In genomic region chr17:46143827-46144236, GRCh38 we compare ENCODE assay signal across 18 cellular contexts. TPM values are rescaled to one million over a fixed set of nuclear protein-coding genes. Genes with fewer than 3 reads are reported as not detected.
A peak's percentile ranks its signal among the peaks of the same experiment; 100 is the strongest.
DNase-seq lines count a peak whose midpoint lies in the region; ATAC-seq and TF ChIP-seq lines count a peak whose summit lies in the region.
"Had no signal": no experiment of that assay in that cellular context is flagged by ENCODE, and none has a peak within 500 bp of the region (broad histone marks: within the 10 kb centered on the region; RNA-seq: fewer than 3 reads in every experiment).

No MANE protein-coding gene starts in this region.

- ATAC-seq in memory B cell (ENCODE audit: low read depth) (no peak), HG03159 (IDR thresholded peaks at IDR 0.05; ENCODE audit: unreplicated experiment) (no peak)
- ATAC-seq: HepG2, left cardiac atrium, psoas muscle had no signal

- H2AFZ ChIP-seq in SU-DHL-6 (ENCODE audit: low read depth, low read length, severe bottlenecking) = no peak overlapping the region

- peak overlapping the region; percentile 52 for H3K4me2 ChIP-seq in SU-DHL-6 (ENCODE audit: low read depth, low read length, poor library complexity, severe bottlenecking)

- peak overlapping the region in 1 of 2 donors; percentile 29 for H3K27ac ChIP-seq in breast epithelium
- peak overlapping the region; percentile 38 for H3K27ac ChIP-seq in SU-DHL-6 (ENCODE audit: low read depth, low read length)
- H3K27ac ChIP-seq: ascending aorta, psoas muscle, thoracic aorta had no signal

- H3K27ac Mint-ChIP-seq in MCF 10A (ENCODE audit: low read depth, unreplicated experiment) (peak overlapping the region; percentile 23), memory B cell (peak overlapping the region; percentile 81)
- H3K27ac Mint-ChIP-seq: activated CD4-positive, alpha-beta T cell treated with anti-CD3 and anti-CD28 coated beads, Interleukin-2, amount 10 ng/mL, durations not matched to agents 24 days and 14 days; activated T-helper 1 cell treated with anti-CD3 and anti-CD28 coated beads, Interleukin-12 subunit alpha, Interleukin-12 subunit beta, Interleukin-2, Interleukin-4 antibody, amounts not matched to agents 30 ng/mL and 10 ng/mL and 1 ng/mL, durations not matched to agents 14 hours and 24 hours and 36 hours; dendritic cell treated with granulocyte-macrophage colony-stimulating factor and Interleukin-4, amounts not matched to agents 40 ng/mL and 50 ng/mL, for 4 days had no signal

- H3K27me3 ChIP-seq in breast epithelium = no peaks in the 10 kb centered on the region
- H3K27me3 ChIP-seq in SU-DHL-6 (ENCODE audit: low read length) = no peaks in the 10 kb centered on the region
- H3K27me3 ChIP-seq: ascending aorta, esophagus muscularis mucosa had no signal

- no peak for DNase-seq in MCF 10A (ENCODE audit: unreplicated experiment)
- no peak for DNase-seq in breast epithelium (ENCODE audit: low spot score in 2 of 2)
- DNase-seq in memory B cell (ENCODE audit: low spot score in 2 of 2) = no peak
- no peak for DNase-seq in C1 segment of cervical spinal cord (lab: John Stamatoyannopoulos, UW)
- no peak for DNase-seq in ecto neural progenitor cell (ENCODE audit: low spot score)
- DNase-seq in kidney glomerular epithelial cell (lab: John Stamatoyannopoulos, UW) = no peak
- DNase-seq: activated CD4-positive, alpha-beta T cell treated with anti-CD3 and anti-CD28 coated beads, Interleukin-2, amount 10 ng/mL, durations not matched to agents 24 days and 14 days; left cardiac atrium; NCI-H774; psoas muscle had no signal

- CTCF ChIA-PET in MCF 10A (lab: Yijun Ruan, JAX) = no interaction called here

- H3K27me3 Mint-ChIP-seq in MCF 10A (ENCODE audit: insufficient read depth, unreplicated experiment) (no peaks in the 10 kb centered on the region), memory B cell (no peaks in the 10 kb centered on the region)
- H3K27me3 Mint-ChIP-seq: activated CD4-positive, alpha-beta T cell treated with anti-CD3 and anti-CD28 coated beads, Interleukin-2, amount 10 ng/mL, durations not matched to agents 24 days and 14 days; dendritic cell treated with granulocyte-macrophage colony-stimulating factor and Interleukin-4, amounts not matched to agents 40 ng/mL and 50 ng/mL, for 4 days had no signal

- TF ChIP-seq CTCF in MCF 10A (IDR thresholded peaks at IDR 0.05; ENCODE audit: unreplicated experiment) = no peak
- TF ChIP-seq CTCF in breast epithelium (IDR thresholded peaks at IDR 0.05) = no peak
- TF ChIP-seq CTCF in SU-DHL-6 (IDR thresholded peaks at IDR 0.05; ENCODE audit: insufficient read depth, low read length, poor library complexity, severe bottlenecking) = no peak

- H3F3A ChIP-seq in SU-DHL-6 (ENCODE audit: insufficient read depth) = peaks cover 47% of the 10 kb centered on the region

- intact Hi-C loops in MCF 10A (cut with micrococcal nuclease) (loop anchor here (5.0 kb wide), 1 partner anchor 43 kb away; no protein-coding TSS in a partner anchor), breast epithelium (cut with DNase I; ENCODE audit: low total_unique reads) (no loop called here)

- no peaks in the 10 kb centered on the region for H3K36me3 ChIP-seq in breast epithelium
- no peaks in the 10 kb centered on the region for H3K36me3 ChIP-seq in SU-DHL-6 (ENCODE audit: low read length)
- H3K36me3 ChIP-seq: ascending aorta, esophagus muscularis mucosa, thoracic aorta had no signal

- no peaks in the 10 kb centered on the region for H3K9me2 ChIP-seq in SU-DHL-6 (replicated peaks; ENCODE audit: insufficient read depth, low read length)

- H3K9me3 Mint-ChIP-seq in MCF 10A (ENCODE audit: unreplicated experiment) = no peaks in the 10 kb centered on the region
- H3K9me3 Mint-ChIP-seq in memory B cell = no peaks in the 10 kb centered on the region
- H3K9me3 Mint-ChIP-seq: activated CD4-positive, alpha-beta T cell treated with anti-CD3 and anti-CD28 coated beads, Interleukin-2, amount 10 ng/mL, durations not matched to agents 24 days and 14 days; activated T-helper 1 cell treated with anti-CD3 and anti-CD28 coated beads, Interleukin-12 subunit alpha, Interleukin-12 subunit beta, Interleukin-2, Interleukin-4 antibody, amounts not matched to agents 30 ng/mL and 10 ng/mL and 1 ng/mL, durations not matched to agents 14 hours and 24 hours and 36 hours; dendritic cell treated with granulocyte-macrophage colony-stimulating factor and Interleukin-4, amounts not matched to agents 40 ng/mL and 50 ng/mL, for 4 days had no signal

- peaks cover 0 to 20% of the 10 kb centered on the region in 2 donors for H3K4me1 ChIP-seq in breast epithelium

- POLR2A ChIA-PET in MCF 10A (lab: Yijun Ruan, JAX) = interaction anchor here (1.2 to 1.6 kb wide), 2 partner anchors 11 to 28 kb away, joined by 3 to 8 read pairs; no protein-coding TSS in a partner anchor

- H3K79me2 ChIP-seq in SU-DHL-6 (ENCODE audit: insufficient read depth, low read length) = peaks cover 95% of the 10 kb centered on the region

- peaks cover 11% of the 10 kb centered on the region for H3K36me3 Mint-ChIP-seq in MCF 10A (ENCODE audit: insufficient read depth, unreplicated experiment)
- no peaks in the 10 kb centered on the region for H3K36me3 Mint-ChIP-seq in memory B cell

- no TSS peak for BruUV-seq in MCF 10A (replicated peaks; lab: Mats Ljungman, UMichigan)

- peaks cover 44% of the 10 kb centered on the region for H4K20me1 ChIP-seq in SU-DHL-6 (ENCODE audit: low read depth, low read length)

- peak overlapping the region; percentile 1; the same call in 1 of the 2 replicates for H3K9ac ChIP-seq in SU-DHL-6 (ENCODE audit: low read length)

- no peak overlapping the region for H3K4me3 Mint-ChIP-seq in MCF 10A (ENCODE audit: unreplicated experiment)
- H3K4me3 Mint-ChIP-seq in memory B cell = peak overlapping the region; percentile 46
- H3K4me3 Mint-ChIP-seq: activated CD4-positive, alpha-beta T cell treated with anti-CD3 and anti-CD28 coated beads, Interleukin-2, amount 10 ng/mL, durations not matched to agents 24 days and 14 days; activated T-helper 1 cell treated with anti-CD3 and anti-CD28 coated beads, Interleukin-12 subunit alpha, Interleukin-12 subunit beta, Interleukin-2, Interleukin-4 antibody, amounts not matched to agents 30 ng/mL and 10 ng/mL and 1 ng/mL, durations not matched to agents 14 hours and 24 hours and 36 hours; dendritic cell treated with granulocyte-macrophage colony-stimulating factor and Interleukin-4, amounts not matched to agents 40 ng/mL and 50 ng/mL, for 4 days had no signal

- H3K4me1 Mint-ChIP-seq in MCF 10A (ENCODE audit: insufficient read depth, unreplicated experiment) (peaks cover 37% of the 10 kb centered on the region), memory B cell (peaks cover 59% of the 10 kb centered on the region)

- H3K4me3 ChIP-seq in breast epithelium (no peak overlapping the region), SU-DHL-6 (ENCODE audit: insufficient read depth, low read length, poor library complexity, severe bottlenecking) (no peak overlapping the region)
- H3K4me3 ChIP-seq: ascending aorta, esophagus muscularis mucosa, psoas muscle, thoracic aorta had no signal

- no peak for TF ChIP-seq POLR2A in breast epithelium (IDR thresholded peaks at IDR 0.05)

- H3K9me3 ChIP-seq in breast epithelium = no peaks in the 10 kb centered on the region
- no peaks in the 10 kb centered on the region for H3K9me3 ChIP-seq in SU-DHL-6 (ENCODE audit: insufficient read depth, low read length)
- H3K9me3 ChIP-seq: ascending aorta, esophagus muscularis mucosa, psoas muscle, thoracic aorta had no signal

RNA-seq across cellular contexts. Expression of gene KANSL1, which starts 49.4 kb away (rescaled TPM):
- total RNA-seq in MCF 10A (2022) (67.1 and 69.0 TPM in 2 replicates), breast epithelium (100 to 1,000 TPM in 2 of 3 donors, 10 to 100 TPM in 1; 59.5 to 142 (median 111) TPM)
